In the genomic region with DNA sequence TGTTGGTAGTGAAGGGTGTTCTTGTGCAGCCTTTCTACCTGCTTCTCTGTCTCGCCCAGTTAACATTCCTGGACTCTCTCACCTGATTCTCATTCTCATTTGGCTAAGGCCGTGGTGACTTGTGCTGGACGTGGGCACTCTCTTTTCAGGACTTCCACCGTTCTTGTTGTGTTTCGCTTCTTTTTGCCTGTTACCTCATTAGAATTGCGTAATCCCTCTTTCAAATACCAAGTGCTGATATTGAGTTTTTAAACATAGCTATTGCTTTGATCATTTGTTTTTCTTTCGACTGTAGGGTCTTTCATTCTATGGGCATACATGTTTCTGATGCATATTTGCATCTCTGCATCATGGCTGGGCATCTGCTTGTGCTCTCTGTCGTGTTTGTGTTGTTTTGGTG, we compare ENCODE assay signal across 16 cellular contexts.
"Had no signal": no experiment of that assay in that cellular context is flagged by ENCODE, and none has a peak within 500 bp of the region (broad histone marks: within the 10 kb centered on the region; RNA-seq: fewer than 3 reads in every experiment).

No MANE protein-coding gene starts in this region.

- H2AFZ ChIP-seq: hepatocyte had no signal

- DNase-seq: activated naive CD4-positive, alpha-beta T cell treated with anti-CD3 and anti-CD28 coated beads for 36 hours; left ventricle myocardium inferior; mucosa of descending colon; naive thymus-derived CD8-positive, alpha-beta T cell; occipital lobe; right cardiac atrium; stimulated activated CD4-positive, alpha-beta T cell treated with anti-CD3 and anti-CD28 coated beads, Interleukin-4, amount 100 ng/mL, for 4 hours; stimulated activated CD8-positive, alpha-beta memory T cell treated with anti-CD3 and anti-CD28 coated beads, Interleukin-4, amount 100 ng/mL, for 48 hours; stimulated activated naive CD4-positive, alpha-beta T cell treated with Interleukin-2 at 50 U/mL for 16 hours; transverse colon had no signal

- FAIRE-seq: colon, keratinocyte had no signal

- H3K9me3 ChIP-seq: left ventricle myocardium inferior, mucosa of descending colon, prostate gland, transverse colon had no signal

- H3K27ac ChIP-seq: hepatocyte, left ventricle myocardium inferior, prostate gland, transverse colon had no signal

- ATAC-seq: activated T-helper 17 cell treated with anti-CD3 and anti-CD28 coated beads, Interleukin-2, amount 50 U/mL, for 72 hours; mucosa of descending colon; naive thymus-derived CD8-positive, alpha-beta T cell; right cardiac atrium had no signal

- H3K4me3 ChIP-seq: hepatocyte, left ventricle myocardium inferior, mucosa of descending colon, prostate gland, smooth muscle cell, transverse colon had no signal

- H3K4me2 ChIP-seq: hepatocyte, smooth muscle cell had no signal

- H3K36me3 ChIP-seq: prostate gland had no signal

- H3K27me3 ChIP-seq: hepatocyte, transverse colon had no signal
